In the genomic region with DNA sequence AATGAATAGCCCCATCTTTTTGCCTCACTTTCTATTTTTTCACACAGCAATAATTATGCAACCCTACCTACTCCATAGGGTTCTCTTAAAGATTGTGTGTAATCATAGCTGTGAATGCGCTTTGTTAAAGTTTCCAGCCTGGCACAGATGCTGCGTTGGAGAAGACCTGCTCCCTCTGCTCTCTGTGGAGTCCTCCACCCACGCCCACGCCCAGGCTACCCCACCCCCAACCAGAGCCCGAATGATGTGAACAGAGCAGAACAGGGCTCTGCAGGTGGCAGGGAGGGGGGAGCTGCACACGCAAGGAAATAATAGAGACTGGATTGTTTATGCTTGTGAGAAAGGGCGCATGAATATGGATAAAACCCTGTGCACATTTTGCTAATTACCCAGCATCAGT, we compare ENCODE assay signal across 21 cellular contexts.
DNase-seq lines count a peak whose midpoint lies in the region; ATAC-seq and TF ChIP-seq lines count a peak whose summit lies in the region.
"Had no signal": no experiment of that assay in that cellular context is flagged by ENCODE, and none has a peak within 500 bp of the region (broad histone marks: within the 10 kb centered on the region; RNA-seq: fewer than 3 reads in every experiment).

No MANE protein-coding gene starts in this region.

- H3K4me1 ChIP-seq in IMR-90 (ENCODE audit: control insufficient read depth, insufficient read depth, low read length): no peaks in the 10 kb centered on the region
- H3K4me1 ChIP-seq: SJCRH30 had no signal

- no peak overlapping the region for H2AK5ac ChIP-seq in IMR-90 (ENCODE audit: low read depth, low read length)

- POLR2A ChIA-PET in IMR-90 (lab: Charles Lee; ENCODE audit: unreplicated experiment): no interaction called here
- POLR2A ChIA-PET in activated CD4-positive, alpha-beta memory T cell treated with anti-CD3 and anti-CD28 coated beads, Interleukin-2, amount 10 ng/mL, durations not matched to agents 7 days and 5 days (lab: Charles Lee): no interaction called here

- peaks cover 2% of the 10 kb centered on the region; the same call in 1 of the 2 replicates for H3K9me3 ChIP-seq in IMR-90 (ENCODE audit: control insufficient read depth, insufficient read depth, low read length)
- no peaks in the 10 kb centered on the region for H3K9me3 ChIP-seq in WERI-Rb-1 (ENCODE audit: severe bottlenecking)
- H3K9me3 ChIP-seq: SJCRH30 had no signal

- in situ Hi-C loops in IMR-90 (cut with MboI; ENCODE audit: low sequenced_read_pairs): no loop called here

- no peak overlapping the region for H3K18ac ChIP-seq in IMR-90 (ENCODE audit: low read depth, low read length)

- CTCF ChIA-PET in IMR-90 (lab: Yijun Ruan, JAX): no interaction called here
- CTCF ChIA-PET in activated CD4-positive, alpha-beta memory T cell treated with anti-CD3 and anti-CD28 coated beads, Interleukin-2, amount 10 ng/mL, durations not matched to agents 7 days and 5 days (lab: Charles Lee): no interaction called here

- no peak overlapping the region for H2BK20ac ChIP-seq in IMR-90 (ENCODE audit: low read depth, low read length)

- no peak overlapping the region for H3K23ac ChIP-seq in IMR-90 (ENCODE audit: low read depth, low read length)

- H2BK120ac ChIP-seq in IMR-90 (ENCODE audit: low read depth, low read length): no peak overlapping the region

- WGBS in IMR-90 (ENCODE audit: extremely low coverage in 2 of 2, insufficient read length in 1 of 2), 2 experiments: no CpG with 5 or more reads among the region's 7 CpGs

- dilution Hi-C loops in IMR-90 (cut with HindIII; ENCODE audit: low sequenced_read_pairs, unreplicated experiment): no loop called here

- ATAC-seq in IMR-90 (ENCODE audit: low read depth) (no peak), GM18505 (IDR thresholded peaks at IDR 0.05; ENCODE audit: unreplicated experiment) (no peak)
- ATAC-seq: GM12878, K562, PC-3 had no signal

- no TSS peak for BruUV-seq in IMR-90 (replicated peaks; lab: Mats Ljungman, UMichigan)

- no peak overlapping the region for H3K27ac Mint-ChIP-seq in activated CD4-positive, alpha-beta memory T cell treated with anti-CD3 and anti-CD28 coated beads, Interleukin-2, amount 10 ng/mL, durations not matched to agents 7 days and 5 days

- H4K8ac ChIP-seq in IMR-90 (ENCODE audit: low read depth in 2 of 2, low read length in 2 of 2): no peak overlapping the region

- H3K27me3 ChIP-seq in IMR-90 (ENCODE audit: control insufficient read depth, insufficient read depth, low read length): no peaks in the 10 kb centered on the region
- H3K27me3 ChIP-seq in WERI-Rb-1 (ENCODE audit: insufficient read depth, low read depth, severe bottlenecking): no peaks in the 10 kb centered on the region
- H3K27me3 ChIP-seq: SJCRH30 had no signal

- H3K4me2 ChIP-seq in IMR-90 (ENCODE audit: low read depth, low read length): no peak overlapping the region

- no peaks in the 10 kb centered on the region for H3K79me1 ChIP-seq in IMR-90 (ENCODE audit: low read depth in 1 of 2, low read length in 2 of 2)

- TF ChIP-seq POLR2A in IMR-90 (IDR thresholded peaks at IDR 0.05; ENCODE audit: low read depth, low read length) (no peak), NB4 (IDR thresholded peaks at IDR 0.05; ENCODE audit: extremely low read depth, insufficient read length) (no peak), GM18505 (IDR thresholded peaks at IDR 0.05; ENCODE audit: borderline replicate concordance, extremely low read depth, insufficient read depth, insufficient read length) (no peak)

- no peaks in the 10 kb centered on the region for H3K9me1 ChIP-seq in IMR-90 (ENCODE audit: insufficient read depth, low read length)

- H3K14ac ChIP-seq in IMR-90 (replicated peaks; ENCODE audit: low read depth, low read length): no peak overlapping the region

- no peak overlapping the region for H4K5ac ChIP-seq in IMR-90 (ENCODE audit: low read depth, low read length)

- no peak overlapping the region for H3K4me3 Mint-ChIP-seq in activated CD4-positive, alpha-beta memory T cell treated with anti-CD3 and anti-CD28 coated beads, Interleukin-2, amount 10 ng/mL, durations not matched to agents 7 days and 5 days
- H3K4me3 Mint-ChIP-seq: CD4-positive, CD25-positive, alpha-beta regulatory T cell had no signal

- no peak for TF ChIP-seq CTCF in IMR-90 (conservative IDR thresholded peaks at IDR 0.05; ENCODE audit: low read depth, low read length)
- no peak for TF ChIP-seq CTCF in NB4 (IDR thresholded peaks at IDR 0.05; ENCODE audit: low read depth, low read length)
- TF ChIP-seq CTCF in WERI-Rb-1 (IDR thresholded peaks at IDR 0.05; ENCODE audit: low read depth, low read length): no peak

- H4K91ac ChIP-seq in IMR-90 (ENCODE audit: insufficient read depth, low read depth, low read length): no peak overlapping the region

- H3K4me1 Mint-ChIP-seq in activated CD4-positive, alpha-beta memory T cell treated with anti-CD3 and anti-CD28 coated beads, Interleukin-2, amount 10 ng/mL, durations not matched to agents 7 days and 5 days: no peaks in the 10 kb centered on the region

- H3K27me3 Mint-ChIP-seq in activated CD4-positive, alpha-beta memory T cell treated with anti-CD3 and anti-CD28 coated beads, Interleukin-2, amount 10 ng/mL, durations not matched to agents 7 days and 5 days: no peaks in the 10 kb centered on the region
- H3K27me3 Mint-ChIP-seq: CD4-positive, CD25-positive, alpha-beta regulatory T cell had no signal

- DNase-seq in IMR-90 (no peak), NB4 (ENCODE audit: low read depth) (peak; percentile 62), WERI-Rb-1 (peak; percentile 17), glomerular visceral epithelial cell (ENCODE audit: extremely low spot score) (no peak), NCI-H1436 treated with DMSO at 0.1 percent for 48 hours (lab: John Stamatoyannopoulos, UW) (no peak)
- DNase-seq in activated CD4-positive, alpha-beta memory T cell treated with anti-CD3 and anti-CD28 coated beads, Interleukin-2, amount 10 ng/mL, durations not matched to agents 7 days and 5 days: no peak
- DNase-seq: ACHN; Calu3; CD4-positive, CD25-positive, alpha-beta regulatory T cell; NCI-H1092; NCI-H146; NCI-H2029 treated with DMSO at 0.1 percent for 48 hours; NCI-H2171 treated with DMSO at 0.1 percent for 48 hours; NCI-H446 treated with DMSO at 0.1 percent for 48 hours; NK-92 treated with Interleukin-12 subunit alpha and Interleukin-12 subunit beta, amount 100 ng/mL, for 24 hours; SJCRH30 had no signal

- no peak overlapping the region for H3K4me3 ChIP-seq in IMR-90 (ENCODE audit: insufficient read depth, low read depth, low read length)
- H3K4me3 ChIP-seq in NB4 (ENCODE audit: low read depth, low read length): no peak overlapping the region
- H3K4me3 ChIP-seq in WERI-Rb-1 (ENCODE audit: low read depth, low read length): no peak overlapping the region
- H3K4me3 ChIP-seq: GM12878, K562, SJCRH30 had no signal

- H3K36me3 ChIP-seq in IMR-90 (ENCODE audit: control insufficient read depth, insufficient read depth, low read length): no peaks in the 10 kb centered on the region
- H3K36me3 ChIP-seq in WERI-Rb-1: no peaks in the 10 kb centered on the region
- H3K36me3 ChIP-seq: SJCRH30 had no signal

- 0 out of 2 replicates have a peak overlapping the region, but pooled peaks have one; percentile 1 for H3K56ac ChIP-seq in IMR-90 (ENCODE audit: extremely low read depth, insufficient read depth, low read length)

- H3K9me3 Mint-ChIP-seq in activated CD4-positive, alpha-beta memory T cell treated with anti-CD3 and anti-CD28 coated beads, Interleukin-2, amount 10 ng/mL, durations not matched to agents 7 days and 5 days: no peaks in the 10 kb centered on the region

- H2BK5ac ChIP-seq in IMR-90 (ENCODE audit: low read depth, low read length, poor library complexity, severe bottlenecking): no peak overlapping the region

- H2BK15ac ChIP-seq in IMR-90 (ENCODE audit: low read depth, low read length): no peak overlapping the region

- H3K9ac ChIP-seq in IMR-90 (ENCODE audit: low read depth, low read length): no peak overlapping the region

- no peak overlapping the region for H2AFZ ChIP-seq in IMR-90 (replicated peaks; ENCODE audit: low read length, poor library complexity)

- H3K27ac ChIP-seq in IMR-90 (ENCODE audit: insufficient read depth, low read length) (no peak overlapping the region), WERI-Rb-1 (no peak overlapping the region)
- H3K27ac ChIP-seq: RWPE1, SJCRH30 had no signal

- no peak for TF ChIP-seq RAD21 in IMR-90 (IDR thresholded peaks at IDR 0.05; ENCODE audit: low read length)

- no peaks in the 10 kb centered on the region for H3K36me3 Mint-ChIP-seq in activated CD4-positive, alpha-beta memory T cell treated with anti-CD3 and anti-CD28 coated beads, Interleukin-2, amount 10 ng/mL, durations not matched to agents 7 days and 5 days (ENCODE audit: low read depth)
- H3K36me3 Mint-ChIP-seq: CD4-positive, CD25-positive, alpha-beta regulatory T cell had no signal

- H2AK9ac ChIP-seq in IMR-90 (replicated peaks; ENCODE audit: low read depth, low read length, poor library complexity): no peak overlapping the region

- no peak overlapping the region for H3K4ac ChIP-seq in IMR-90 (ENCODE audit: low read depth, low read length)

- no peaks in the 10 kb centered on the region for H4K20me1 ChIP-seq in IMR-90 (ENCODE audit: insufficient read depth, low read length)

- intact Hi-C loops in IMR-90 (cut with micrococcal nuclease): no loop called here

TF ChIP-seq in IMR-90, 13 proteins besides CTCF, POLR2A, EP300 and RAD21:
- TF ChIP-seq, protein P1, sequence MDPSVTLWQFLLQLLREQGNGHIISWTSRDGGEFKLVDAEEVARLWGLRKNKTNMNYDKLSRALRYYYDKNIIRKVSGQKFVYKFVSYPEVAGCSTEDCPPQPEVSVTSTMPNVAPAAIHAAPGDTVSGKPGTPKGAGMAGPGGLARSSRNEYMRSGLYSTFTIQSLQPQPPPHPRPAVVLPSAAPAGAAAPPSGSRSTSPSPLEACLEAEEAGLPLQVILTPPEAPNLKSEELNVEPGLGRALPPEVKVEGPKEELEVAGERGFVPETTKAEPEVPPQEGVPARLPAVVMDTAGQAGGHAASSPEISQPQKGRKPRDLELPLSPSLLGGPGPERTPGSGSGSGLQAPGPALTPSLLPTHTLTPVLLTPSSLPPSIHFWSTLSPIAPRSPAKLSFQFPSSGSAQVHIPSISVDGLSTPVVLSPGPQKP (IDR thresholded peaks at IDR 0.05; ENCODE audit: borderline replicate concordance, low read depth, low read length): no peak
- no peak for TF ChIP-seq MAZ (IDR thresholded peaks at IDR 0.05; ENCODE audit: borderline replicate concordance, low read depth, low read length)

Comparison
In these comparisons a context has a peak if more than half of its experiments do, and no peak if none do; other contexts are left out.
1. DNase-seq: peak in NB4 (single experiment) and WERI-Rb-1 (single experiment); none in IMR-90 (single experiment), activated CD4-positive, alpha-beta memory T cell treated with anti-CD3 and anti-CD28 coated beads, Interleukin-2, amount 10 ng/mL, durations not matched to agents 7 days and 5 days (single experiment), glomerular visceral epithelial cell (single experiment) and NCI-H1436 treated with DMSO at 0.1 percent for 48 hours (single experiment).